1 cellular context compared by ENCODE assay signal in the genomic region with DNA sequence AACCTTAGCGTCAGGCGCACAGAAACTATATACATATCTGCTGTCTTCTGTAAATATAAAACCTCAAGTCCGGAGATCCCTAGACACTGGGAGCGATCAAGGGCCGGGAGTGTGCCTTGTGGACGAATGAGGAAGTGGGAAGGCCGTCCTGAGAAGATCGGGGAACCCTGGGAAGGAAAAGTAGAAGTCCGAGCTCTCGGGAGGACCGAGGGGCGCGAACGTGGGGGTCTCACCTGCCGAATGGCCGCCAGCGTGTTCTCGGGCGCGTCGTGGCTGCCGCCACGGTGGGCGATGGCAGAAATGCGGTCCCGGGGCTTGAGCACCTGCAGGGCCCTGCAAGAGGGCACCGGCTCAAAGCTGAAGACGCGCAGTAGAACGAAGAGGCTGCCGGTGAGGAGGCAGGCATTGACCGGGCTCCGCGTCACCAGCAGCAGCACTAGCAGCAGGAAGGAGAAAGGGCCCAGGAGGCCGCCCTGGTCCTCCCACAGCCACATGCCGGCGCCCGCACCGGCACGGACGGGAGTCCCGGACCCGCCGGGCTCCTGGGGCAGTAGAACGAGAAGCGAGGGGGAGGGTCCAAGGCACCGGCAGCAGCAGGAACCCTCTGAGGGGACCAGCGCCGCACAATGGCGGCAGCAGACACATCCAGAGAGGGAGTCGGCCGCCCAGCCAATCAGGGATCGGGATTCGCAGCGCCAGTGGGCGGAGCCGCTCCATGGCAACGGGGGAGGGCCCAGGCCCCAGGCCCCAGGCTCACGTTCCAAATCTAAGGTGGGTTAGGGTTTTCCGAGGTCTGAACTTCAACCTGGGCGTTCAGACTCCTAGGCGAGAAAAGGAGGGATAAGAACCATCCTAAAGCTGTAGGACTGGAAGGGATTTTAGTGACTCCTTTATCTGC.
TF ChIP-seq lines count a peak whose summit lies in the region.

A gene with protein sequence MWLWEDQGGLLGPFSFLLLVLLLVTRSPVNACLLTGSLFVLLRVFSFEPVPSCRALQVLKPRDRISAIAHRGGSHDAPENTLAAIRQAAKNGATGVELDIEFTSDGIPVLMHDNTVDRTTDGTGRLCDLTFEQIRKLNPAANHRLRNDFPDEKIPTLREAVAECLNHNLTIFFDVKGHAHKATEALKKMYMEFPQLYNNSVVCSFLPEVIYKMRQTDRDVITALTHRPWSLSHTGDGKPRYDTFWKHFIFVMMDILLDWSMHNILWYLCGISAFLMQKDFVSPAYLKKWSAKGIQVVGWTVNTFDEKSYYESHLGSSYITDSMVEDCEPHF (minus strand): TSS at position 628 of the 898 bp plus-strand sequence. CDS start 134 bp downstream, at position 494.

TF ChIP-seq in HepG2, 621 proteins besides CTCF, POLR2A, EP300 and RAD21 (continued from another document and continues in another):
- peak; percentile 85 for TF ChIP-seq CSRNP1 (CRISPR knock-in tag; IDR thresholded peaks at IDR 0.05)
- TF ChIP-seq IRF2 (CRISPR knock-in tag; IDR thresholded peaks at IDR 0.05): no peak; the same call in none of the 2 replicates
- TF ChIP-seq MEIS1 (CRISPR knock-in tag; IDR thresholded peaks at IDR 0.05; ENCODE audit: borderline replicate concordance): peak; percentile 87
- TF ChIP-seq MIER2 (CRISPR knock-in tag; IDR thresholded peaks at IDR 0.05): peak; percentile 22; the same call in 1 of the 2 replicates
- peak; percentile 29; the same call in 1 of the 2 replicates for TF ChIP-seq ZNF552 (CRISPR knock-in tag; IDR thresholded peaks at IDR 0.05; ENCODE audit: borderline replicate concordance)
- TF ChIP-seq ZNF720 (CRISPR knock-in tag; IDR thresholded peaks at IDR 0.05): no peak
- TF ChIP-seq KLF16 (CRISPR knock-in tag; IDR thresholded peaks at IDR 0.05): peak in 1 of 2 experiments; percentile 92; a peak in 2 of 4 replicates
- TF ChIP-seq ZC3H13 (CRISPR knock-in tag; IDR thresholded peaks at IDR 0.05): no peak
- no peak; the same call in 1 of the 2 replicates for TF ChIP-seq ZNF17 (CRISPR knock-in tag; IDR thresholded peaks at IDR 0.05)
- peak; percentile 47 for TF ChIP-seq RCOR2 (CRISPR knock-in tag; IDR thresholded peaks at IDR 0.05)
- 0 out of 2 replicates have a peak, but pooled peaks have one; percentile 69 for TF ChIP-seq SMYD3 (CRISPR knock-in tag; IDR thresholded peaks at IDR 0.05)
- no peak for TF ChIP-seq PTBP1 (IDR thresholded peaks at IDR 0.05; ENCODE audit: low read depth, low read length, poor library complexity, severe bottlenecking)
- peak; percentile 90; the same call in 1 of the 2 replicates for TF ChIP-seq MXD4 (CRISPR knock-in tag; IDR thresholded peaks at IDR 0.05)
- peak; percentile 99 for TF ChIP-seq ZNF883 (CRISPR knock-in tag; IDR thresholded peaks at IDR 0.05; ENCODE audit: not compliant biosample characterization)
- TF ChIP-seq MLXIP (CRISPR knock-in tag; IDR thresholded peaks at IDR 0.05; ENCODE audit: borderline replicate concordance): no peak
- TF ChIP-seq, protein P1, sequence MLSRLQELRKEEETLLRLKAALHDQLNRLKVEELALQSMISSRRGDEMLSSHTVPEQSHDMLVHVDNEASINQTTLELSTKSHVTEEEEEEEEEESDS (CRISPR knock-in tag; IDR thresholded peaks at IDR 0.05; ENCODE audit: borderline replicate concordance): no peak
- TF ChIP-seq SP140L (CRISPR knock-in tag; IDR thresholded peaks at IDR 0.05; ENCODE audit: borderline replicate concordance): no peak
- no peak; the same call in 1 of the 2 replicates for TF ChIP-seq ZNF234 (CRISPR knock-in tag; conservative IDR thresholded peaks at IDR 0.05)
- TF ChIP-seq DNMT1 (CRISPR knock-in tag; IDR thresholded peaks at IDR 0.05): no peak
- TF ChIP-seq STAG1 (CRISPR knock-in tag; IDR thresholded peaks at IDR 0.05): no peak
- TF ChIP-seq XBP1 (CRISPR knock-in tag; IDR thresholded peaks at IDR 0.05): no peak
- TF ChIP-seq THAP7 (CRISPR knock-in tag; IDR thresholded peaks at IDR 0.05): peak; percentile 41; the same call in 1 of the 2 replicates
- TF ChIP-seq MTF1 (CRISPR knock-in tag; IDR thresholded peaks at IDR 0.05): 0 out of 2 replicates have a peak, but pooled peaks have one; percentile 27
- TF ChIP-seq TCF7 (IDR thresholded peaks at IDR 0.05; ENCODE audit: low read depth): no peak
- no peak for TF ChIP-seq HOXA9 (CRISPR knock-in tag; IDR thresholded peaks at IDR 0.05; ENCODE audit: borderline replicate concordance)
- no peak for TF ChIP-seq ZBTB1 (CRISPR knock-in tag; IDR thresholded peaks at IDR 0.05; ENCODE audit: borderline replicate concordance)
- peak; percentile 84; the same call in 1 of the 2 replicates for TF ChIP-seq ZNF580 (CRISPR knock-in tag; IDR thresholded peaks at IDR 0.05; ENCODE audit: borderline replicate concordance, low read depth)
- no peak for TF ChIP-seq HOXA7 (CRISPR knock-in tag; IDR thresholded peaks at IDR 0.05)
- TF ChIP-seq ZNF354B (CRISPR knock-in tag; IDR thresholded peaks at IDR 0.05): peak; percentile 96; the same call in 1 of the 2 replicates
- TF ChIP-seq ZBTB42 (CRISPR knock-in tag; IDR thresholded peaks at IDR 0.05): no peak; the same call in none of the 2 replicates
- peak; percentile 61; the same call in 1 of the 2 replicates for TF ChIP-seq PPARG (CRISPR knock-in tag; conservative IDR thresholded peaks at IDR 0.05)
- TF ChIP-seq WIZ (CRISPR knock-in tag; IDR thresholded peaks at IDR 0.05): no peak; the same call in 1 of the 2 replicates
- TF ChIP-seq, protein P2, sequence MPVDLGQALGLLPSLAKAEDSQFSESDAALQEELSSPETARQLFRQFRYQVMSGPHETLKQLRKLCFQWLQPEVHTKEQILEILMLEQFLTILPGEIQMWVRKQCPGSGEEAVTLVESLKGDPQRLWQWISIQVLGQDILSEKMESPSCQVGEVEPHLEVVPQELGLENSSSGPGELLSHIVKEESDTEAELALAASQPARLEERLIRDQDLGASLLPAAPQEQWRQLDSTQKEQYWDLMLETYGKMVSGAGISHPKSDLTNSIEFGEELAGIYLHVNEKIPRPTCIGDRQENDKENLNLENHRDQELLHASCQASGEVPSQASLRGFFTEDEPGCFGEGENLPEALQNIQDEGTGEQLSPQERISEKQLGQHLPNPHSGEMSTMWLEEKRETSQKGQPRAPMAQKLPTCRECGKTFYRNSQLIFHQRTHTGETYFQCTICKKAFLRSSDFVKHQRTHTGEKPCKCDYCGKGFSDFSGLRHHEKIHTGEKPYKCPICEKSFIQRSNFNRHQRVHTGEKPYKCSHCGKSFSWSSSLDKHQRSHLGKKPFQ (CRISPR knock-in tag; IDR thresholded peaks at IDR 0.05; ENCODE audit: insufficient replicate concordance): peak; percentile 28
- no peak for TF ChIP-seq ZNF549 (CRISPR knock-in tag; IDR thresholded peaks at IDR 0.05)
- peak; percentile 18; the same call in 1 of the 2 replicates for TF ChIP-seq HOXD1 (CRISPR knock-in tag; IDR thresholded peaks at IDR 0.05)
- TF ChIP-seq ZFAT (CRISPR knock-in tag; conservative IDR thresholded peaks at IDR 0.05): no peak
- TF ChIP-seq ZKSCAN1 (IDR thresholded peaks at IDR 0.05; ENCODE audit: low read length): no peak
- peak; percentile 84; the same call in 1 of the 2 replicates for TF ChIP-seq SMAD3 (CRISPR knock-in tag; IDR thresholded peaks at IDR 0.05)
- TF ChIP-seq, protein P3, sequence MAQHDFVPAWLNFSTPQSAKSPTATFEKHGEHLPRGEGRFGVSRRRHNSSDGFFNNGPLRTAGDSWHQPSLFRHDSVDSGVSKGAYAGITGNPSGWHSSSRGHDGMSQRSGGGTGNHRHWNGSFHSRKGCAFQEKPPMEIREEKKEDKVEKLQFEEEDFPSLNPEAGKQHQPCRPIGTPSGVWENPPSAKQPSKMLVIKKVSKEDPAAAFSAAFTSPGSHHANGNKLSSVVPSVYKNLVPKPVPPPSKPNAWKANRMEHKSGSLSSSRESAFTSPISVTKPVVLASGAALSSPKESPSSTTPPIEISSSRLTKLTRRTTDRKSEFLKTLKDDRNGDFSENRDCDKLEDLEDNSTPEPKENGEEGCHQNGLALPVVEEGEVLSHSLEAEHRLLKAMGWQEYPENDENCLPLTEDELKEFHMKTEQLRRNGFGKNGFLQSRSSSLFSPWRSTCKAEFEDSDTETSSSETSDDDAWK (CRISPR knock-in tag; IDR thresholded peaks at IDR 0.05): no peak
- TF ChIP-seq CREB1 (IDR thresholded peaks at IDR 0.05): peak; percentile 57
- peak; percentile 52; the same call in 1 of the 2 replicates for TF ChIP-seq CREB1 (CRISPR knock-in tag; IDR thresholded peaks at IDR 0.05)
- 0 out of 2 replicates have a peak, but pooled peaks have one; percentile 16 for TF ChIP-seq ZNF276 (CRISPR knock-in tag; IDR thresholded peaks at IDR 0.05; ENCODE audit: low read depth)
- TF ChIP-seq, protein P4, sequence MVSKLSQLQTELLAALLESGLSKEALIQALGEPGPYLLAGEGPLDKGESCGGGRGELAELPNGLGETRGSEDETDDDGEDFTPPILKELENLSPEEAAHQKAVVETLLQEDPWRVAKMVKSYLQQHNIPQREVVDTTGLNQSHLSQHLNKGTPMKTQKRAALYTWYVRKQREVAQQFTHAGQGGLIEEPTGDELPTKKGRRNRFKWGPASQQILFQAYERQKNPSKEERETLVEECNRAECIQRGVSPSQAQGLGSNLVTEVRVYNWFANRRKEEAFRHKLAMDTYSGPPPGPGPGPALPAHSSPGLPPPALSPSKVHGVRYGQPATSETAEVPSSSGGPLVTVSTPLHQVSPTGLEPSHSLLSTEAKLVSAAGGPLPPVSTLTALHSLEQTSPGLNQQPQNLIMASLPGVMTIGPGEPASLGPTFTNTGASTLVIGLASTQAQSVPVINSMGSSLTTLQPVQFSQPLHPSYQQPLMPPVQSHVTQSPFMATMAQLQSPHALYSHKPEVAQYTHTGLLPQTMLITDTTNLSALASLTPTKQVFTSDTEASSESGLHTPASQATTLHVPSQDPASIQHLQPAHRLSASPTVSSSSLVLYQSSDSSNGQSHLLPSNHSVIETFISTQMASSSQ (IDR thresholded peaks at IDR 0.05; ENCODE audit: low read depth): no peak
- TF ChIP-seq, protein P4 (CRISPR knock-in tag; IDR thresholded peaks at IDR 0.05; ENCODE audit: borderline replicate concordance): peak; percentile 64; the same call in 1 of the 2 replicates
- TF ChIP-seq TCF7L2 (IDR thresholded peaks at IDR 0.05; ENCODE audit: low read depth, low read length): no peak
